ENCODE assay signal across 8 cellular contexts in genomic region chr1:234372011-234372757, GRCh38. TPM values are rescaled to one million over a fixed set of nuclear protein-coding genes. Genes with fewer than 3 reads are reported as not detected.
DNase-seq lines count a peak whose midpoint lies in the region; ATAC-seq and TF ChIP-seq lines count a peak whose summit lies in the region.

No MANE protein-coding gene starts in this region.

- H3K9me3 Mint-ChIP-seq in activated CD4-positive, alpha-beta T cell treated with anti-CD3 and anti-CD28 coated beads, Interleukin-2, amount 10 ng/mL, durations not matched to agents 24 days and 14 days, result no peaks in the 10 kb centered on the region
- no peaks in the 10 kb centered on the region for H3K9me3 Mint-ChIP-seq in WTC11

- 35 to 40% methylated on average over 9 of the region's 9 CpGs for WGBS in testis, 2 donors
- 21 to 31% methylated on average over 9 of the region's 9 CpGs for WGBS in body of pancreas, 2 donors

- H3K27ac ChIP-seq in iPS-18a (ENCODE audit: low read length) (no peak overlapping the region), testis (no peak overlapping the region), body of pancreas (peak overlapping the region in 1 of 4 donors; percentile 96)

- POLR2A ChIA-PET in WTC11 (lab: Charles Lee), result no interaction called here

- H3K36me3 ChIP-seq in iPS-18a (ENCODE audit: control insufficient read depth, low read depth, low read length), result peaks cover 15% of the 10 kb centered on the region
- no peaks in the 10 kb centered on the region for H3K36me3 ChIP-seq in testis (ENCODE audit: low read depth, missing control alignments)
- H3K36me3 ChIP-seq in body of pancreas (replicated peaks in 1 of 2; ENCODE audit: insufficient read depth in 1 of 2, low read depth in 2 of 2), result no peaks in the 10 kb centered on the region

- H3K9me3 ChIP-seq in iPS-18a (ENCODE audit: control insufficient read depth, low read depth, low read length) (no peaks in the 10 kb centered on the region), testis (no peaks in the 10 kb centered on the region), body of pancreas (no peaks in the 10 kb centered on the region)

- peak; percentile 52 for DNase-seq in activated CD4-positive, alpha-beta T cell treated with anti-CD3 and anti-CD28 coated beads, Interleukin-2, amount 10 ng/mL, durations not matched to agents 24 days and 14 days
- DNase-seq in activated CD4-positive, alpha-beta T cell treated with anti-CD3 and anti-CD28 coated beads, Interleukin-2, amount 50 U/mL, for 1 hour, result no peak
- DNase-seq in WTC11 (ENCODE audit: low spot score) (no peak), testis (no peak), body of pancreas (no peak)

- H3K4me3 ChIP-seq in iPS-18a (ENCODE audit: low read length) (peak overlapping the region; percentile 100), testis (peak overlapping the region; percentile 68 to 79), body of pancreas (peak overlapping the region in 1 of 2 donors; percentile 83)

- H3K27me3 Mint-ChIP-seq in activated CD4-positive, alpha-beta T cell treated with anti-CD3 and anti-CD28 coated beads, Interleukin-2, amount 10 ng/mL, durations not matched to agents 24 days and 14 days, result peaks cover 2% of the 10 kb centered on the region
- no peaks in the 10 kb centered on the region for H3K27me3 Mint-ChIP-seq in WTC11 (ENCODE audit: low read depth)

- TF ChIP-seq CTCF in WTC11 (IDR thresholded peaks at IDR 0.05) (no peak), testis (IDR thresholded peaks at IDR 0.05) (no peak), body of pancreas (IDR thresholded peaks at IDR 0.05) (no peak)

- TF ChIP-seq POLR2A in testis (IDR thresholded peaks at IDR 0.05), result no peak
- TF ChIP-seq POLR2A in body of pancreas (IDR thresholded peaks at IDR 0.05), result no peak

- peak overlapping the region; percentile 90 for H3K9ac ChIP-seq in iPS-18a (ENCODE audit: low read length)

- peaks cover 46% of the 10 kb centered on the region for H3K4me1 Mint-ChIP-seq in activated CD4-positive, alpha-beta T cell treated with anti-CD3 and anti-CD28 coated beads, Interleukin-2, amount 10 ng/mL, durations not matched to agents 24 days and 14 days
- peaks cover 12% of the 10 kb centered on the region for H3K4me1 Mint-ChIP-seq in WTC11

- H3K36me3 Mint-ChIP-seq in activated CD4-positive, alpha-beta T cell treated with anti-CD3 and anti-CD28 coated beads, Interleukin-2, amount 10 ng/mL, durations not matched to agents 24 days and 14 days (ENCODE audit: low read depth), result peaks cover 28% of the 10 kb centered on the region
- peaks cover 20% of the 10 kb centered on the region for H3K36me3 Mint-ChIP-seq in WTC11

- intact Hi-C loops in activated CD4-positive, alpha-beta T cell treated with anti-CD3 and anti-CD28 coated beads, Interleukin-2, amount 10 ng/mL, durations not matched to agents 24 days and 14 days (cut with micrococcal nuclease), result loop anchor here (2.0 to 5.0 kb wide), 2 partner anchors 45 to 955 kb away; partner anchors contain the start of genes ARID4B and GGPS1
- intact Hi-C loops in testis (cut with DNase I; ENCODE audit: low total_unique reads) (no loop called here), body of pancreas (cut with DNase I) (no loop called here)

- ATAC-seq in WTC11 (no peak), body of pancreas (no peak), HG03565 (IDR thresholded peaks at IDR 0.05; ENCODE audit: unreplicated experiment) (no peak), HG02763 (IDR thresholded peaks at IDR 0.05; ENCODE audit: unreplicated experiment) (no peak)

- H3K4me1 ChIP-seq in iPS-18a (ENCODE audit: control insufficient read depth, low read depth, low read length) (peaks cover 4% of the 10 kb centered on the region), testis (peaks cover 7% of the 10 kb centered on the region), body of pancreas (peaks cover 30% of the 10 kb centered on the region)

- H3K27me3 ChIP-seq in iPS-18a (ENCODE audit: control insufficient read depth, insufficient read depth, low read length), result peaks cover 6% of the 10 kb centered on the region
- no peaks in the 10 kb centered on the region for H3K27me3 ChIP-seq in testis
- no peaks in the 10 kb centered on the region for H3K27me3 ChIP-seq in body of pancreas

- H3K4me3 Mint-ChIP-seq in activated CD4-positive, alpha-beta T cell treated with anti-CD3 and anti-CD28 coated beads, Interleukin-2, amount 10 ng/mL, durations not matched to agents 24 days and 14 days, result peak overlapping the region; percentile 95
- H3K4me3 Mint-ChIP-seq in WTC11, result peak overlapping the region; percentile 98

- CTCF ChIA-PET in WTC11 (lab: Charles Lee), result interaction anchor here (1.8 kb wide), 1 partner anchor 247 kb away, joined by 11 read pairs; no protein-coding TSS in a partner anchor

- peak overlapping the region; percentile 100 for H3K27ac Mint-ChIP-seq in activated CD4-positive, alpha-beta T cell treated with anti-CD3 and anti-CD28 coated beads, Interleukin-2, amount 10 ng/mL, durations not matched to agents 24 days and 14 days
- H3K27ac Mint-ChIP-seq in WTC11, result peak overlapping the region; percentile 47; the same call in 1 of the 2 replicates

TF ChIP-seq in WTC11, 78 proteins besides CTCF, POLR2A, EP300 and RAD21 (continues in another document):
- TF ChIP-seq PRDM15 (CRISPR knock-in tag; IDR thresholded peaks at IDR 0.05) (no peak), RELA (CRISPR knock-in tag; IDR thresholded peaks at IDR 0.05; ENCODE audit: borderline replicate concordance) (no peak), ATF1 (CRISPR knock-in tag; IDR thresholded peaks at IDR 0.05) (no peak), ESRRA (CRISPR knock-in tag; IDR thresholded peaks at IDR 0.05; ENCODE audit: borderline replicate concordance) (no peak), JAZF1 (CRISPR knock-in tag; IDR thresholded peaks at IDR 0.05) (no peak), ZNF423 (CRISPR knock-in tag; IDR thresholded peaks at IDR 0.05) (no peak), ZBTB21 (CRISPR knock-in tag; IDR thresholded peaks at IDR 0.05; ENCODE audit: borderline replicate concordance) (no peak)
- TF ChIP-seq, protein P1, sequence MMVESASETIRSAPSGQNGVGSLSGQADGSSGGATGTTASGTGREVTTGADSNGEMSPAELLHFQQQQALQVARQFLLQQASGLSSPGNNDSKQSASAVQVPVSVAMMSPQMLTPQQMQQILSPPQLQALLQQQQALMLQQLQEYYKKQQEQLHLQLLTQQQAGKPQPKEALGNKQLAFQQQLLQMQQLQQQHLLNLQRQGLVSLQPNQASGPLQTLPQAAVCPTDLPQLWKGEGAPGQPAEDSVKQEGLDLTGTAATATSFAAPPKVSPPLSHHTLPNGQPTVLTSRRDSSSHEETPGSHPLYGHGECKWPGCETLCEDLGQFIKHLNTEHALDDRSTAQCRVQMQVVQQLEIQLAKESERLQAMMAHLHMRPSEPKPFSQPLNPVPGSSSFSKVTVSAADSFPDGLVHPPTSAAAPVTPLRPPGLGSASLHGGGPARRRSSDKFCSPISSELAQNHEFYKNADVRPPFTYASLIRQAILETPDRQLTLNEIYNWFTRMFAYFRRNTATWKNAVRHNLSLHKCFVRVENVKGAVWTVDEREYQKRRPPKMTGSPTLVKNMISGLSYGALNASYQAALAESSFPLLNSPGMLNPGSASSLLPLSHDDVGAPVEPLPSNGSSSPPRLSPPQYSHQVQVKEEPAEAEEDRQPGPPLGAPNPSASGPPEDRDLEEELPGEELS (CRISPR knock-in tag; IDR thresholded peaks at IDR 0.05), result no peak

RNA-seq across cellular contexts. Expression of gene COA6, which starts 1.1 kb away (rescaled TPM):
- 67.7 and 68.3 TPM in 2 replicates for total RNA-seq in activated CD4-positive, alpha-beta T cell treated with anti-CD3 and anti-CD28 coated beads, Interleukin-2, amount 10 ng/mL, durations not matched to agents 24 days and 14 days
- total RNA-seq in WTC11 (2021) (41.6 to 47.9 TPM (median 44.3 TPM) in 3 replicates), testis (10 to 100 TPM in 1 of 2 donors, 1 to 10 TPM in 1; 9.7 to 11.1 TPM), body of pancreas (1 to 10 TPM; 4.0 to 5.7 TPM)
- polyA plus RNA-seq in testis (ENCODE audit: insufficient read depth, low read depth, low replicate concordance), result 18.2 TPM
